Comparison of ENCODE assay signal across 8 cellular contexts in the genomic region with DNA sequence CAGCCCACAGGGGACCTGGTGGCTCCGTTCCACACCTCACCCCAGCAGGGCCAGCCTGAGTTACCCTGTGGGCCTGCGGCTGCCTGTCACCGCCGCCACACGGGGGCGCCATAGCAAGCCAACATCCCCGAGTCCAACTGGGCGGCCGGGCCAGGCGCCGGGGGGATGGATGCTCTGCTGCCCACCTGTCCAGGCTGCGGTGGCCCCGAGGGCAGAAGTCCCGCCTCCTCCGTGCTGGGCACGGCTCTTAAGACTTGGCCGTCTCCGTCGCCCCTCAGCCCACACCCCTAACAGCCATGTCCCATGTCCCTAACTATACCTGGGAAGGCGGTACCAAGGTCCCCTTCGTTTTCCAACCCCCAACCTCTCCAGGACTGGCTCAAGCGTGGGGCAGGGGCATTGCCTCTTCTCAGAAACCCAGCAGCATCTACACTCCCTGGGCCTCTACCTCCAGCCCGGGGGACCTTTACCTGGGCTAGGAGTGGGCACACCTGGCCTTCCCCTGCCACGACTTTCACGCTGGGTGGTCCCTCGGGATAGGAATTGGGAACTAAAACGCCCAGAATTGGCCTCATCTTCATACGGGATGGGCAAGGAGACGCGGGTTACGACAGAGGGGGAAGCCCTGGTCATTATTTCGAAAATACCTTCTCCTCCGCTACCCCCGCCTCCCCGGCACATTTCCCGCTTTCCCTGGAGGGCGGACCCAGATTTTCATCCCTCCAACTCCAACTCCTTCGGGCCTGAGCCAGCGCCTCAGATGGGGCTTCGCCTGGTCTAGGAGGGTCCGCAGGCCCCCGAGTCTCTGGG. TPM values are rescaled to one million over a fixed set of nuclear protein-coding genes. Genes with fewer than 3 reads are reported as not detected.
DNase-seq lines count a peak whose midpoint lies in the region; ATAC-seq and TF ChIP-seq lines count a peak whose summit lies in the region.

No MANE protein-coding gene starts in this region.

- DNase-seq in DMS53 (lab: John Stamatoyannopoulos, UW), result peak; percentile 87
- peak; percentile 70 for DNase-seq in LoVo (ENCODE audit: low spot score)
- peak; percentile 68 for DNase-seq in T follicular helper cell (ENCODE audit: low read depth)
- DNase-seq in left cardiac atrium, result peak; percentile 84
- DNase-seq in posterior vena cava (ENCODE audit: low spot score), result peak; percentile 93
- peak; percentile 72 to 96 for DNase-seq in upper lobe of left lung

- H3K27me3 ChIP-seq in upper lobe of left lung, result no peaks in the 10 kb centered on the region

- intact Hi-C loops in left cardiac atrium (cut with DNase I), result loop anchor here (2.0 to 5.0 kb wide), 2 partner anchors 202 to 204 kb away; no protein-coding TSS in a partner anchor
- intact Hi-C loops in posterior vena cava (cut with DNase I), result loop anchor here in 1 of 2 donors (5.0 kb wide), 1 partner anchor 204 kb away; no protein-coding TSS in a partner anchor

- TF ChIP-seq EP300 in upper lobe of left lung (IDR thresholded peaks at IDR 0.05), result no peak

- H3K4me1 ChIP-seq in upper lobe of left lung, result peaks cover 13 to 21% (median 15%) of the 10 kb centered on the region in 4 donors

- H3K36me3 ChIP-seq in upper lobe of left lung, result no peaks in the 10 kb centered on the region

- H3K4me3 ChIP-seq in upper lobe of left lung, result peak overlapping the region; percentile 69 to 94 (median 80)

- WGBS in adipose tissue, 3 donors, result 0 to 1% (median 1%) methylated on average over 41 to 42 of the region's 42 CpGs
- 2 to 3% methylated on average over 7 to 41 of the region's 42 CpGs for WGBS in upper lobe of left lung, 2 donors

- TF ChIP-seq CTCF in upper lobe of left lung (IDR thresholded peaks at IDR 0.05), result peak; percentile 83 to 93 (median 89)

- ATAC-seq in GM21717 (IDR thresholded peaks at IDR 0.05; ENCODE audit: unreplicated experiment), result peak; percentile 44
- peak; percentile 38 to 61 for ATAC-seq in left cardiac atrium
- peak; percentile 68 to 69 for ATAC-seq in upper lobe of left lung (ENCODE audit: low FRiP score in 2 of 2)

- peak overlapping the region; percentile 61 for H3K27ac ChIP-seq in adipose tissue (ENCODE audit: low read depth, low read length)
- H3K27ac ChIP-seq in upper lobe of left lung, result peak overlapping the region; percentile 76 to 90 (median 87)

- no peak for TF ChIP-seq POLR2A in upper lobe of left lung (IDR thresholded peaks at IDR 0.05)

- H3K9me3 ChIP-seq in upper lobe of left lung, result peaks cover 0 to 6% (median 4%) of the 10 kb centered on the region in 4 donors

RNA-seq across cellular contexts. Expression of a gene that starts 1.1 kb away (rescaled TPM):
- 1 to 10 TPM in 1 of 3 donors, under 1 TPM in 2; 0.84 to 1.6 (median 0.91) TPM for polyA plus RNA-seq in adipose tissue
- total RNA-seq in left cardiac atrium, result 1 to 10 TPM; 4.1 to 4.7 TPM
- total RNA-seq in posterior vena cava, result 1 to 10 TPM; 1.3 TPM
- 10 to 100 TPM in 1 of 6 donors, 1 to 10 TPM in 2, under 1 TPM in 3; 0.15 to 12.6 (median 1.2) TPM for total RNA-seq in upper lobe of left lung

RNA-seq across cellular contexts. Expression of a gene that starts 38.1 kb away (rescaled TPM):
- polyA plus RNA-seq in adipose tissue, result 1 to 10 TPM in 1 of 3 donors, under 1 TPM in 2; 0.16 to 1.1 (median 0.90) TPM
- total RNA-seq in left cardiac atrium (1 to 10 TPM; 2.1 to 2.6 TPM), posterior vena cava (10 to 100 TPM; 10.9 to 11.6 TPM), upper lobe of left lung (1 to 10 TPM in 4 of 6 donors, under 1 TPM in 2; 0.61 to 2.2 (median 1.3) TPM)

Comparison
In these comparisons a context has a peak if more than half of its experiments do, and no peak if none do; other contexts are left out.
1. Peak in every context shown above with its lines: DNase-seq, ATAC-seq, H3K4me3 ChIP-seq and H3K27ac ChIP-seq.